Comparison of ENCODE assay signal across 12 cellular contexts in the genomic region with DNA sequence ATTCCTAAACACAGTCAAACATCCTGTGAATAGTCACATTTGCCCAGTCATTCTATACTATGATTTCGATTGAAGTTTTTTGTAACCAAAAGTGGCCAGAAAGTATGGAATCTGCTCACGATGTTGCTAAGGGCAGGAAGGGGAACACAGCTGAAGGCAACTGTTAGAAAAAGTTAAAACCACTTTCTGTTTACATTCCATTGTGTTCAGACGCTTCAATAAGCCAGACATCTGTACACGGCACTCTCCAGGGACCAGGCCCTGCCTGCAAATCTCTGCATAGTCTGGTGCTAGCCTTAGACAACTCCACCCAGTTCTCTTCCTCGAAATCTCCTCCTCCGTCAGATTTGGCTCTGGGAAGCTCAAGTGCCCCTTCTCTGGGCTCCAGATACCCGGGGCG. TPM values are rescaled to one million over a fixed set of nuclear protein-coding genes. Genes with fewer than 3 reads are reported as not detected.
DNase-seq lines count a peak whose midpoint lies in the region; ATAC-seq and TF ChIP-seq lines count a peak whose summit lies in the region.
"Had no signal": no experiment of that assay in that cellular context is flagged by ENCODE, and none has a peak within 500 bp of the region (broad histone marks: within the 10 kb centered on the region; RNA-seq: fewer than 3 reads in every experiment).

No MANE protein-coding gene starts in this region.

- H3K4me1 Mint-ChIP-seq in activated T-helper 17 cell treated with anti-CD3 and anti-CD28 coated beads, Interleukin-2, amount 50 U/mL, for 72 hours: peaks cover 26% of the 10 kb centered on the region

- H3K9me3 Mint-ChIP-seq in activated T-helper 17 cell treated with anti-CD3 and anti-CD28 coated beads, Interleukin-2, amount 50 U/mL, for 72 hours: no peaks in the 10 kb centered on the region
- H3K9me3 Mint-ChIP-seq: activated CD4-positive, alpha-beta T cell treated with anti-CD3 and anti-CD28 coated beads, Interleukin-2, amount 10 ng/mL, durations not matched to agents 7 days and 5 days had no signal

- BruUV-seq in A673 (replicated peaks; lab: Mats Ljungman, UMichigan): no TSS peak

- peak overlapping the region; percentile 63 to 94 (median 89) for H3K4me2 ChIP-seq in BLaER1 treated with 17β-estradiol and CSF1 and Interleukin-3, amounts not matched to agents 10 nM and 100 nM

- H3K9me3 ChIP-seq in BLaER1 treated with 17β-estradiol and CSF1 and Interleukin-3, amounts not matched to agents 10 nM and 100 nM (replicated peaks in 1 of 11): peaks cover 0 to 7% (median 4%) of the 10 kb centered on the region in 11 experiments; a peak in 3 of 22 replicates
- H3K9me3 ChIP-seq in heart left ventricle (no peaks in the 10 kb centered on the region), prostate gland (no peaks in the 10 kb centered on the region), A673 (ENCODE audit: low read depth, low read length, poor library complexity, severe bottlenecking) (no peaks in the 10 kb centered on the region)

- no peak for TF ChIP-seq CTCF in heart left ventricle (IDR thresholded peaks at IDR 0.05)
- no peak for TF ChIP-seq CTCF in prostate gland (IDR thresholded peaks at IDR 0.05)
- TF ChIP-seq CTCF in A673 (conservative IDR thresholded peaks at IDR 0.05; ENCODE audit: low read depth, low read length): no peak

- peak overlapping the region; percentile 15 for H3K27ac Mint-ChIP-seq in activated T-helper 17 cell treated with anti-CD3 and anti-CD28 coated beads, Interleukin-2, amount 50 U/mL, for 72 hours
- H3K27ac Mint-ChIP-seq: activated CD4-positive, alpha-beta T cell treated with anti-CD3 and anti-CD28 coated beads, Interleukin-2, amount 10 ng/mL, durations not matched to agents 7 days and 5 days had no signal

- peak overlapping the region in 8 of 11 experiments; percentile 3 to 73 (median 50); a peak in 18 of 22 replicates for H3K27ac ChIP-seq in BLaER1 treated with 17β-estradiol and CSF1 and Interleukin-3, amounts not matched to agents 10 nM and 100 nM
- H3K27ac ChIP-seq in heart left ventricle (peak overlapping the region; percentile 3 to 79 (median 70)), prostate gland (peak overlapping the region; percentile 3 to 5), A673 (ENCODE audit: low read depth, low read length, poor library complexity, severe bottlenecking) (no peak overlapping the region)
- H3K27ac ChIP-seq: HL-60 had no signal

- intact Hi-C loops in heart left ventricle (cut with DNase I): loop anchor here in 2 of 10 donors (5.0 to 10.0 kb wide), 3 partner anchors 44 to 94 kb away; a partner anchor contains a TSS
- intact Hi-C loops in prostate gland (cut with DNase I): no loop called here
- intact Hi-C loops in A673 (cut with micrococcal nuclease; ENCODE audit: unreplicated experiment): no loop called here

- H3K27me3 Mint-ChIP-seq in activated T-helper 17 cell treated with anti-CD3 and anti-CD28 coated beads, Interleukin-2, amount 50 U/mL, for 72 hours: no peaks in the 10 kb centered on the region

- ATAC-seq in activated T-helper 17 cell treated with anti-CD3 and anti-CD28 coated beads, Interleukin-2, amount 50 U/mL, for 72 hours (replicated peaks): no peak
- ATAC-seq in heart left ventricle: peak; percentile 90 to 96 (median 94)

- peak overlapping the region in 8 of 11 experiments; percentile 9 to 60 (median 28); a peak in 14 of 22 replicates for H3K9ac ChIP-seq in BLaER1 treated with 17β-estradiol and CSF1 and Interleukin-3, amounts not matched to agents 10 nM and 100 nM

- POLR2A ChIA-PET in A673 (lab: Charles Lee; ENCODE audit: low non-redundant PET): no interaction called here

- CTCF ChIA-PET in A673 (lab: Charles Lee): no interaction called here

- H3K4me3 Mint-ChIP-seq in activated T-helper 17 cell treated with anti-CD3 and anti-CD28 coated beads, Interleukin-2, amount 50 U/mL, for 72 hours: no peak overlapping the region
- H3K4me3 Mint-ChIP-seq: activated CD4-positive, alpha-beta T cell treated with anti-CD3 and anti-CD28 coated beads, Interleukin-2, amount 10 ng/mL, durations not matched to agents 7 days and 5 days had no signal

- no peak overlapping the region for H3K4me3 ChIP-seq in BLaER1 treated with 17β-estradiol and CSF1 and Interleukin-3, amounts not matched to agents 10 nM and 100 nM
- H3K4me3 ChIP-seq in heart left ventricle (peak overlapping the region in 2 of 12 donors; percentile 10 to 11), prostate gland (no peak overlapping the region), A673 (ENCODE audit: low read depth, low read length, poor library complexity, severe bottlenecking) (no peak overlapping the region)

- DNase-seq in heart left ventricle (peak; percentile 64 to 85 (median 81)), prostate gland (ENCODE audit: low spot score) (no peak), NCI-H2029 treated with DMSO at 0.1 percent for 48 hours (lab: John Stamatoyannopoulos, UW) (no peak), NCI-H345 (lab: John Stamatoyannopoulos, UW) (no peak), activated gamma-delta T cell treated with Interleukin-2 at 50 U/mL for 16 hours (no peak), A673 (ENCODE audit: low spot score) (no peak)
- DNase-seq: activated CD4-positive, alpha-beta T cell treated with anti-CD3 and anti-CD28 coated beads, Interleukin-2, amount 10 ng/mL, durations not matched to agents 7 days and 5 days; DMS153; NCI-H2029 had no signal

- TF ChIP-seq POLR2A in heart left ventricle (IDR thresholded peaks at IDR 0.05) (no peak), prostate gland (IDR thresholded peaks at IDR 0.05) (no peak)

- 12 to 26% (median 22%) methylated on average over 8 of the region's 8 CpGs for WGBS in heart left ventricle, 4 donors
- 59% methylated on average over 8 of the region's 8 CpGs for WGBS in prostate gland

- H3K36me3 ChIP-seq in BLaER1 treated with 17β-estradiol and CSF1 and Interleukin-3, amounts not matched to agents 10 nM and 100 nM: peaks cover 6 to 57% (median 34%) of the 10 kb centered on the region in 11 experiments; a peak in 20 of 22 replicates
- H3K36me3 ChIP-seq in heart left ventricle (peaks cover 0 to 9% (median 0%) of the 10 kb centered on the region in 9 donors), prostate gland (no peaks in the 10 kb centered on the region), A673 (ENCODE audit: insufficient read depth, low read length, poor library complexity, severe bottlenecking) (no peaks in the 10 kb centered on the region)

- peaks cover 0 to 9% (median 0%) of the 10 kb centered on the region in 11 experiments; a peak in 1 of 22 replicates for H3K27me3 ChIP-seq in BLaER1 treated with 17β-estradiol and CSF1 and Interleukin-3, amounts not matched to agents 10 nM and 100 nM
- H3K27me3 ChIP-seq in heart left ventricle (no peaks in the 10 kb centered on the region), prostate gland (replicated peaks; ENCODE audit: insufficient read depth) (no peaks in the 10 kb centered on the region), A673 (replicated peaks; ENCODE audit: insufficient read depth, low read depth, low read length, poor library complexity) (no peaks in the 10 kb centered on the region)

- peaks cover 52 to 59% (median 57%) of the 10 kb centered on the region in 10 experiments for H3K4me1 ChIP-seq in BLaER1 treated with 17β-estradiol and CSF1 and Interleukin-3, amounts not matched to agents 10 nM and 100 nM
- H3K4me1 ChIP-seq in heart left ventricle (peaks cover 0 to 38% (median 21%) of the 10 kb centered on the region in 12 donors), prostate gland (replicated peaks) (no peaks in the 10 kb centered on the region), A673 (ENCODE audit: insufficient read depth, low read length, poor library complexity, severe bottlenecking) (no peaks in the 10 kb centered on the region)

- peaks cover 21 to 72% (median 51%) of the 10 kb centered on the region in 11 experiments; a peak in 19 of 22 replicates for H4K20me1 ChIP-seq in BLaER1 treated with 17β-estradiol and CSF1 and Interleukin-3, amounts not matched to agents 10 nM and 100 nM

- H3K36me3 Mint-ChIP-seq in activated T-helper 17 cell treated with anti-CD3 and anti-CD28 coated beads, Interleukin-2, amount 50 U/mL, for 72 hours (ENCODE audit: low read depth): peaks cover 53% of the 10 kb centered on the region

RNA-seq across cellular contexts. Expression of a gene that starts 17.0 kb away (rescaled TPM):
- 10 to 100 TPM; 30.5 to 51.7 TPM for total RNA-seq in activated T-helper 17 cell treated with anti-CD3 and anti-CD28 coated beads, Interleukin-2, amount 50 U/mL, for 72 hours
- 100 to 1,000 TPM in 7 of 9 donors, 10 to 100 TPM in 2; 63.8 to 181 (median 125) TPM for total RNA-seq in heart left ventricle
- 100 to 1,000 TPM; 138 to 152 TPM for polyA plus RNA-seq in heart left ventricle
- total RNA-seq in prostate gland: 10 to 100 TPM; 20.2 to 40.8 TPM
- 18.7 and 18.9 TPM in 2 replicates for total RNA-seq in A673 (2021)

RNA-seq across cellular contexts. Expression of a gene that starts 36.4 kb away (rescaled TPM):
- total RNA-seq in activated T-helper 17 cell treated with anti-CD3 and anti-CD28 coated beads, Interleukin-2, amount 50 U/mL, for 72 hours: 10 to 100 TPM; 31.0 to 31.1 TPM
- total RNA-seq in heart left ventricle (10 to 100 TPM in 8 of 9 donors, 1 to 10 TPM in 1; 7.9 to 26.8 (median 16.1) TPM), prostate gland (10 to 100 TPM; 29.8 to 94.5 TPM), A673 (2021) (36.3 and 40.3 TPM in 2 replicates)
- 10 to 100 TPM; 43.1 to 44.3 TPM for polyA plus RNA-seq in heart left ventricle

RNA-seq across cellular contexts. Expression of a gene that starts 36.5 kb away (rescaled TPM):
- total RNA-seq in activated T-helper 17 cell treated with anti-CD3 and anti-CD28 coated beads, Interleukin-2, amount 50 U/mL, for 72 hours: 100 to 1,000 TPM; 155 to 231 TPM
- total RNA-seq in heart left ventricle (100 to 1,000 TPM; 303 to 591 (median 409) TPM), prostate gland (100 to 1,000 TPM; 116 to 117 TPM), A673 (2021) (316 and 343 TPM in 2 replicates)
- polyA plus RNA-seq in heart left ventricle: 100 to 1,000 TPM; 140 to 251 TPM

Comparison
In these comparisons a context has a peak if more than half of its experiments do, and no peak if none do; other contexts are left out.
1. DNase-seq: peak in heart left ventricle (5 of 5); none in prostate gland (single experiment), NCI-H2029 treated with DMSO at 0.1 percent for 48 hours (single experiment), NCI-H345 (single experiment), activated gamma-delta T cell treated with Interleukin-2 at 50 U/mL for 16 hours (single experiment) and A673 (single experiment).